ENCODE assay signal across 11 cellular contexts in the genomic region with DNA sequence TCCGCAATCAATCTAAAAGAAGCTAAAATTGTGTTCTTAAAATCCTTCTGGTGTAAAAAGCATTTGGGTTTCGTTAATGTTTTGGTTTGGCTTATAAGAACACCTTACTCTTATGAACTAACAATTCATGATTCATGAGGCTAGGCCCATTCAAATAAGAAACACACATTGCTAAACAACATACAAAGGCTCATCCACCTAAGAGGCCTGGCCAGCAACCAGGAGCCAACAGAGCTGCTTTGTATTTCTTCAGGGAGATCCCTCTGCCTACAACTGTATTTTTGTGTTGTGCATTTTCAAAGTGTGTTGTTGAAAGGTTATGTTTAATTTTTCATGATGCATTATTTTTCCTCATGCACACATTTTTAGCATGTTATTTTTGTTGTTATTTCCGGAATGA.
"Had no signal": no experiment of that assay in that cellular context is flagged by ENCODE, and none has a peak within 500 bp of the region (broad histone marks: within the 10 kb centered on the region; RNA-seq: fewer than 3 reads in every experiment).

No MANE protein-coding gene starts in this region.

- H3K4me1 ChIP-seq: thyroid gland had no signal

- H3K27ac ChIP-seq: thyroid gland had no signal

- DNase-seq: activated CD4-positive, alpha-beta T cell treated with anti-CD3 and anti-CD28 coated beads, Interleukin-2, amount 10 ng/mL, durations not matched to agents 7 days and 5 days; activated CD4-positive, CD25-positive, alpha-beta regulatory T cell; activated effector memory CD4-positive, alpha-beta T cell treated with anti-CD3 and anti-CD28 coated beads, Interleukin-2, amount 50 U/mL, for 16 hours; activated T-cell treated with anti-CD3 and anti-CD28 coated beads, Interleukin-2, amount 50 U/mL, for 4 hours; effector CD8-positive, alpha-beta T cell; left cardiac atrium; nephron progenitor cell; stimulated activated CD4-positive, alpha-beta T cell treated with anti-CD3 and anti-CD28 coated beads, Interleukin-4, amount 100 ng/mL, for 1 hour; stimulated activated CD8-positive, alpha-beta memory T cell treated with anti-CD3 and anti-CD28 coated beads, Interleukin-4, amount 100 ng/mL, for 48 hours; stimulated activated naive CD8-positive, alpha-beta T cell treated with anti-CD3 and anti-CD28 coated beads, Interleukin-15, amount 100 ng/mL, for 72 hours; thyroid gland had no signal

- H3K9me3 ChIP-seq: thyroid gland had no signal

- H3K36me3 ChIP-seq: thyroid gland had no signal

- H3K4me3 ChIP-seq: thyroid gland had no signal

- ATAC-seq: activated T-cell treated with anti-CD3 and anti-CD28 coated beads, Interleukin-2, amount 50 U/mL, for 4 hours; left cardiac atrium; stimulated activated naive CD8-positive, alpha-beta T cell treated with anti-CD3 and anti-CD28 coated beads, Interleukin-15, amount 100 ng/mL, for 72 hours had no signal

- H3K27me3 ChIP-seq: thyroid gland had no signal
